8 cellular contexts compared by ENCODE assay signal in the genomic region with DNA sequence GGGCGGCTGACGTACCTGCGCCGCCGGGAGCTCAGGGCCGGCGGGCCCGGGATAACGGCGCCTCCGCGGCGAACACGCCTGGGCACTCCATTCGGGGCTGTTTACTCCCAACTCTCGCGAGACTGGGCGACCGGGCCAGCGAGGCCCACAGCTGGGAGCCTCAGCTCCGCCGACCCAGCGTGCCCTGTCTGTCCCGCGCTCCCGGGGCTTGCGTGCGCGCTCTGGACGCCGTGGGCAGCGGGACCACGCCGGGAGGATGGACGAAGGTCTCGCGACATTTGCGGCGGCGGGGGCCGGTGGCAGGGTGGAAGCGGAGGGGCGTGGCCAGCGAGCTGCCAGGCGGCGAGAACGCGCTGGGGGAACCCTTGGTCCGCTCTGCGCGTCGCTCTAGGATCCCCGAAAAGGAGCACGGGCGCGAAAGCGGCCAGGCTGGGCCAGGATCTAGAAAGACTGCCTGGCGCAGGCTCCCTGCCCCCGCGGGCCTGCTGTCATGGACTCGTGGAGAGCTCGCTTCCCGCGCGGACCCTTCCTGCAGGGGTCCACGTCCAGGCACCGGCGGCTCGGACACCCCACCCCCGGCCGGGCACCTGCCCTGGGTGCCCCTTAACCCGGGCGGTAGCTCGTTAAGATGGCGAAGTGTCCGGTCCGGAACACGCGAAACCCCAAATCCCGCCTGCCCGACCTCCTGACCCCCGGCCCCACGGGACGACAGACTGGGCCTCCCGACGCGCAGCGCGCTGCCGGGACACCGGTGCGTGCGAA.
DNase-seq lines count a peak whose midpoint lies in the region; ATAC-seq lines count a peak whose summit lies in the region.

Gene MBTPS1, minus strand, starts transcription at position 223 of the 762 bp plus-strand sequence. CDS start 15,159 bp downstream, outside the sequence.

- DNase-seq in AG08396 (ENCODE audit: low spot score) (peak; percentile 99), NCI-H345 (lab: John Stamatoyannopoulos, UW) (peak; percentile 95), iris pigment epithelial cell (ENCODE audit: low read depth) (peak; percentile 98)
- peak; percentile 94 to 98 (median 98) for DNase-seq in activated CD4-positive, CD25-positive, alpha-beta regulatory T cell (lab: John Stamatoyannopoulos, UW)
- DNase-seq in central memory CD4-positive, alpha-beta T cell: peak; percentile 97
- DNase-seq in stimulated activated CD4-positive, alpha-beta T cell treated with anti-CD3 and anti-CD28 coated beads, Interleukin-12 subunit alpha, Interleukin-12 subunit beta, amount 100 ng/mL, for 4 hours: peak; percentile 99

- peak; percentile 93 for ATAC-seq in GM19023 (IDR thresholded peaks at IDR 0.05; ENCODE audit: unreplicated experiment)
- peak; percentile 93 for ATAC-seq in HG03280 (IDR thresholded peaks at IDR 0.05; ENCODE audit: unreplicated experiment)

Comparison
In these comparisons a context has a peak if more than half of its experiments do, and no peak if none do; other contexts are left out.
1. Peak in every context shown above with its lines: DNase-seq and ATAC-seq.